7 cellular contexts compared by ENCODE assay signal in the genomic region with DNA sequence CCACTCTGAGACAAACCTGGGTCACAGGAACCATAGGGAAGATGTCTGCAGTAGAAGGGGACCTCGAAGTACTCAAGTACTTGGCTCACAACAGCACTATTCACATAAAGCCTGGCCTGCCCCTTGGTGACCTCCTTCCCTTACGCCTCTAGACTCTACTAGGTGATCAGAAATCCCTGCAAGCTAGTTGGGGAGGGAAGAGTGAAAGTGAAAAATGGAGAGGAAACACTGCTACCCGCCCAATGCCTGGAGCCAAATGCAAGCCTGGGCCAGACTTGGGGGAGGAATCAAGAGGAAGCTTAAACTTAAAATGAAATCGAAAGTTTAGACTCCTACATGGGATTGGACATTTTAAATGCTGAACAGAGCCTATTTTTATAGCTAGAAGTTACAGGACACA. TPM values are rescaled to one million over a fixed set of nuclear protein-coding genes. Genes with fewer than 3 reads are reported as not detected.
"Had no signal": no experiment of that assay in that cellular context is flagged by ENCODE, and none has a peak within 500 bp of the region (broad histone marks: within the 10 kb centered on the region; RNA-seq: fewer than 3 reads in every experiment).

No MANE protein-coding gene starts in this region.

RNA-seq across cellular contexts. Expression of gene SYT15, which starts 17.6 kb away (rescaled TPM):
- polyA plus RNA-seq: neural cell had no signal

RNA-seq across cellular contexts. Expression of gene GPRIN2, which starts 40.1 kb away (rescaled TPM):
- total RNA-seq: activated CD4-positive, alpha-beta T cell treated with anti-CD3 and anti-CD28 coated beads, Interleukin-2, amount 10 ng/mL, durations not matched to agents 7 days and 5 days; activated CD8-positive, alpha-beta memory T cell treated with anti-CD3 and anti-CD28 coated beads for 36 hours; activated T-helper 2 cell treated with anti-CD3 and anti-CD28 coated beads, Interferon-gamma antibody, Interleukin-2, Interleukin-4, amounts not matched to agents 10 μg/mL and 5 μg/mL and 100 μg/mL, durations not matched to agents 14 hours and 24 hours and 36 hours; dermis microvascular lymphatic vessel endothelial cell; mesenteric fat pad; T-helper 1 cell treated with Interleukin-12 subunit alpha and Interleukin-12 subunit beta and Interleukin-4 antibody, amounts not matched to agents 30 ng/mL and 1 ng/mL, for 36 hours had no signal
